ENCODE assay signal across 28 cellular contexts in genomic region chr6:37544530-37544929, GRCh38.
"Had no signal": no experiment of that assay in that cellular context is flagged by ENCODE, and none has a peak within 500 bp of the region (broad histone marks: within the 10 kb centered on the region; RNA-seq: fewer than 3 reads in every experiment).

No MANE protein-coding gene starts in this region.

- H3K27me3 Mint-ChIP-seq: activated naive CD8-positive, alpha-beta T cell treated with anti-CD3 and anti-CD28 coated beads, Interleukin-2, amount 10 ng/mL, durations not matched to agents 7 days and 5 days; activated T-cell treated with anti-CD3 and anti-CD28 coated beads, Interleukin-2, amount 50 U/mL, for 24 hours; activated T-helper 17 cell treated with anti-CD3 and anti-CD28 coated beads, Interleukin-2, amount 50 U/mL, for 72 hours had no signal

- DNase-seq: activated CD4-positive, alpha-beta T cell treated with anti-CD3 and anti-CD28 coated beads for 1 hour; activated CD4-positive, alpha-beta T cell treated with anti-CD3 and anti-CD28 coated beads, Interleukin-2, amount 50 U/mL, for 1 hour; activated CD8-positive, alpha-beta memory T cell treated with anti-CD3 and anti-CD28 coated beads for 24 hours; activated CD8-positive, alpha-beta memory T cell treated with anti-CD3 and anti-CD28 coated beads, Interleukin-2, amount 50 U/mL, for 4 hours; activated naive CD4-positive, alpha-beta T cell; activated naive CD8-positive, alpha-beta T cell treated with anti-CD3 and anti-CD28 coated beads, Interleukin-2, amount 10 ng/mL, durations not matched to agents 7 days and 5 days; activated T-cell treated with anti-CD3 and anti-CD28 coated beads, Interleukin-2, amount 50 U/mL, for 24 hours; amygdala; cerebellar nuclear complex; endodermal cell; esophagus squamous epithelium; heart right ventricle; islet precursor cell; left cardiac atrium; retina; sigmoid colon; stimulated activated CD4-positive, alpha-beta T cell treated with anti-CD3 and anti-CD28 coated beads, Interleukin-2, amount 100 ng/mL, for 48 hours; stimulated activated CD8-positive, alpha-beta memory T cell treated with anti-CD3 and anti-CD28 coated beads, Interleukin-4, amount 100 ng/mL, for 48 hours; substantia nigra; thyroid gland; upper lobe of right lung; WERI-Rb-1 had no signal

- H3K36me3 ChIP-seq: esophagus squamous epithelium, gastroesophageal sphincter, heart right ventricle, sigmoid colon, thyroid gland, upper lobe of right lung, WERI-Rb-1 had no signal

- H3K9me3 ChIP-seq: esophagus squamous epithelium, gastroesophageal sphincter, heart right ventricle, sigmoid colon, thyroid gland, upper lobe of right lung had no signal

- H3K9me3 Mint-ChIP-seq: activated naive CD8-positive, alpha-beta T cell treated with anti-CD3 and anti-CD28 coated beads, Interleukin-2, amount 10 ng/mL, durations not matched to agents 7 days and 5 days; activated T-cell treated with anti-CD3 and anti-CD28 coated beads, Interleukin-2, amount 50 U/mL, for 24 hours; activated T-helper 17 cell treated with anti-CD3 and anti-CD28 coated beads, Interleukin-2, amount 50 U/mL, for 72 hours; endodermal cell; neural crest cell; stimulated activated naive CD8-positive, alpha-beta T cell treated with anti-CD3 and anti-CD28 coated beads, Interleukin-15, Interleukin-2, amounts not matched to agents 100 ng/mL and 50 ng/mL, for 24 hours had no signal

- H3K27me3 ChIP-seq: esophagus squamous epithelium, thyroid gland had no signal

- H3K36me3 Mint-ChIP-seq: activated naive CD8-positive, alpha-beta T cell treated with anti-CD3 and anti-CD28 coated beads, Interleukin-2, amount 10 ng/mL, durations not matched to agents 7 days and 5 days had no signal

- H3K27ac ChIP-seq: coronary artery, esophagus squamous epithelium, gastroesophageal sphincter, heart right ventricle, sigmoid colon, thyroid gland, upper lobe of right lung, WERI-Rb-1 had no signal

- H3K4me2 ChIP-seq: smooth muscle cell had no signal

- H3K4me3 Mint-ChIP-seq: activated naive CD8-positive, alpha-beta T cell treated with anti-CD3 and anti-CD28 coated beads, Interleukin-2, amount 10 ng/mL, durations not matched to agents 7 days and 5 days; activated T-cell treated with anti-CD3 and anti-CD28 coated beads, Interleukin-2, amount 50 U/mL, for 24 hours; activated T-helper 17 cell treated with anti-CD3 and anti-CD28 coated beads, Interleukin-2, amount 50 U/mL, for 72 hours; endodermal cell; neural crest cell; stimulated activated naive CD8-positive, alpha-beta T cell treated with anti-CD3 and anti-CD28 coated beads, Interleukin-15, Interleukin-2, amounts not matched to agents 100 ng/mL and 50 ng/mL, for 24 hours had no signal

- H3K4me1 ChIP-seq: gastroesophageal sphincter, sigmoid colon, thyroid gland, upper lobe of right lung had no signal

- H3K27ac Mint-ChIP-seq: activated naive CD8-positive, alpha-beta T cell treated with anti-CD3 and anti-CD28 coated beads, Interleukin-2, amount 10 ng/mL, durations not matched to agents 7 days and 5 days; activated T-cell treated with anti-CD3 and anti-CD28 coated beads, Interleukin-2, amount 50 U/mL, for 24 hours; activated T-helper 17 cell treated with anti-CD3 and anti-CD28 coated beads, Interleukin-2, amount 50 U/mL, for 72 hours; endodermal cell; stimulated activated naive CD8-positive, alpha-beta T cell treated with anti-CD3 and anti-CD28 coated beads, Interleukin-15, Interleukin-2, amounts not matched to agents 100 ng/mL and 50 ng/mL, for 24 hours had no signal

- ATAC-seq: activated T-helper 17 cell treated with anti-CD3 and anti-CD28 coated beads, Interleukin-2, amount 50 U/mL, for 72 hours; gastroesophageal sphincter; heart right ventricle; left cardiac atrium; upper lobe of right lung had no signal

- H3K4me3 ChIP-seq: coronary artery, esophagus squamous epithelium, gastroesophageal sphincter, heart right ventricle, sigmoid colon, smooth muscle cell, thyroid gland, upper lobe of right lung had no signal
